ENCODE assay signal across 17 cellular contexts in the genomic region with DNA sequence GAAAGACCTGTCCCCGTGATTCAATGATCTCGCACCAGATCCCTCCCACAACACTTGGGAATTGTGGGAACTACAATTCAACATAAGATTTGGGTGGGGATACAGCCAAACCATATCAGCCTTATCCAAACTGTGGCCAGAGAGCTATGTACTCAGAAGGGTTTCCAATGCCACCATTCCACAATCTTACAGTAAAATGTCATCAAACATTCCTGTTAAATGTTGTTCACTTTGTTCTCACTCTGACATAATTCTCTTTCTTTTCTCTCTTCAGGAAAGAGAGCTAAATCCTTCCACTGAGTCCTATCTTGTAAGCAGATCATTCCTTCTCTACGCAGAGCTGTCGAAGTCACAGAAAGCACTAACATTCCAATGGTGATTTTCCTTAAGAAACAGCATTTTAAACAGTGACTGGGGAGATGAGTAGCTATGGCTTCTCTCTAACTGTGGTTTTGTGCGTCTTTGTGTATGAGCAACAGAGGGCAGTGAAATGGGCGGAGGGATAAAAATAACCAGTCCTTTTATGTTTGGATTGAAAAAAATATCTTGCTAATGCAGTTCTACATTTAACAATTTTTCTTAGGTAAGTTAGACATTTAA.
"Had no signal": no experiment of that assay in that cellular context is flagged by ENCODE, and none has a peak within 500 bp of the region (broad histone marks: within the 10 kb centered on the region; RNA-seq: fewer than 3 reads in every experiment).

No MANE protein-coding gene starts in this region.

- H3K9me3 ChIP-seq: left ventricle myocardium inferior, neutrophil, pancreas, right lobe of liver, upper lobe of left lung had no signal

- H3K36me3 ChIP-seq: left ventricle myocardium inferior, neutrophil, pancreas, right lobe of liver, upper lobe of left lung had no signal

- H3K4me3 ChIP-seq: left ventricle myocardium inferior, pancreas, right lobe of liver, upper lobe of left lung had no signal

- H3K4me1 ChIP-seq: left ventricle myocardium inferior, pancreas, right lobe of liver, upper lobe of left lung had no signal

- DNase-seq: activated CD4-positive, alpha-beta T cell treated with anti-CD3 and anti-CD28 coated beads, Interleukin-2, amount 10 ng/mL, durations not matched to agents 24 days and 14 days; activated CD8-positive, alpha-beta T cell treated with anti-CD3 and anti-CD28 coated beads for 36 hours; activated naive CD4-positive, alpha-beta T cell treated with Interleukin-2 at 50 U/mL for 16 hours; activated naive CD8-positive, alpha-beta T cell treated with anti-CD3 and anti-CD28 coated beads, Interleukin-2, amount 10 ng/mL, durations not matched to agents 7 days and 5 days; activated T-cell treated with anti-CD3 and anti-CD28 coated beads, Interleukin-2, amount 50 U/mL, for 1 hour; left ventricle myocardium inferior; mammary epithelial cell; naive thymus-derived CD4-positive, alpha-beta T cell; pancreas; right lobe of liver; small intestine; stimulated activated CD4-positive, alpha-beta T cell treated with anti-CD3 and anti-CD28 coated beads, Interleukin-4, amount 100 ng/mL, for 1 hour; stimulated activated naive CD8-positive, alpha-beta T cell treated with anti-CD3 and anti-CD28 coated beads, Interleukin-15, amount 100 ng/mL, for 72 hours; T-helper 1 cell; T-helper 9 cell; upper lobe of left lung had no signal

- H3K27ac ChIP-seq: left ventricle myocardium inferior, neutrophil, pancreas, right lobe of liver, upper lobe of left lung had no signal

- H3K27me3 ChIP-seq: neutrophil, pancreas, right lobe of liver, upper lobe of left lung had no signal
